Comparison of ENCODE assay signal across 14 cellular contexts in the genomic region with DNA sequence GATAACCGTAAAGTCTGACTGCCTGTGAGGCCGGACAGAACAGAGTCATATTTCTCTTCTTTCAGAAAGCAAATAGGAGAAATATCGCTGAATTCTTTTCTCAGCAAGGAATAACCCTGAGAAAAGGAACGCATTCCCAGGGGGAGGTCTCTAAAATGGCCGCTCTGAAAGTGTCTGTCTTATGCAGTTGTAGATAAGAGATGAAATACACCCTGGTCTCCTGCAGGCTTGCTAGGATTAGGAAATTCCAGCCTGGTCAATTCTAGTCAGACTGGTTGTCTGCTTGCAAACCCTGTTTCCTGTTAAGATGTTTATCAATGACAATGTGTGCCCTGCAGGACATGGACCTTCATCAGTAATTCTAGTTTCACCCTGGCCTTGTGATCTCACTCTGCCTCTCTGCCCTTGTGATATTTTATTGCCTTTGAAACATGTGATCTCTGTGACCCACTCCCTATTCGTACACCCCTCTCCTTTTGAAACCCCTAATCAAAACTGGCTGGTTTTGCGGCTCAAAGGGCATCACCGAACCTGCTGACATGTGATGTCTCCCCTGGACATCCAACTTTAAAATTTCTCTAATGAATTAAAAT.
"Had no signal": no experiment of that assay in that cellular context is flagged by ENCODE, and none has a peak within 500 bp of the region (broad histone marks: within the 10 kb centered on the region; RNA-seq: fewer than 3 reads in every experiment).

No MANE protein-coding gene starts in this region.

- H3K36me3 ChIP-seq: adrenal gland, cardiac muscle cell, esophagus muscularis mucosa, thoracic aorta had no signal

- H3K27ac ChIP-seq: adrenal gland, cardiac muscle cell, esophagus muscularis mucosa, thoracic aorta had no signal

- H3K27ac Mint-ChIP-seq: activated CD8-positive, alpha-beta memory T cell treated with anti-CD3 and anti-CD28 coated beads, Interleukin-2, amount 10 ng/mL, durations not matched to agents 7 days and 5 days; activated naive CD4-positive, alpha-beta T cell treated with anti-CD3 and anti-CD28 coated beads, Interleukin-2, amount 10 ng/mL, durations not matched to agents 7 days and 5 days; natural killer cell treated with Interleukin-12 subunit alpha and Interleukin-12 subunit beta and Interleukin-15 and Interleukin-18, amount 100 ng/mL, for 72 hours; stimulated activated effector memory CD8-positive, alpha-beta T cell treated with anti-CD3 and anti-CD28 coated beads, Interleukin-12 subunit alpha, Interleukin-12 subunit beta, amount 100 ng/mL, for 72 hours; T-helper 2 cell treated with Interferon-gamma antibody and Interleukin-4, amounts not matched to agents 5 μg/mL and 100 μg/mL, for 36 hours had no signal

- H3K27me3 ChIP-seq: adrenal gland, cardiac muscle cell, esophagus muscularis mucosa had no signal

- H3K9me3 ChIP-seq: adrenal gland, thoracic aorta had no signal

- H3K4me3 Mint-ChIP-seq: activated CD8-positive, alpha-beta memory T cell treated with anti-CD3 and anti-CD28 coated beads, Interleukin-2, amount 10 ng/mL, durations not matched to agents 7 days and 5 days; activated naive CD4-positive, alpha-beta T cell treated with anti-CD3 and anti-CD28 coated beads, Interleukin-2, amount 10 ng/mL, durations not matched to agents 7 days and 5 days; natural killer cell treated with Interleukin-12 subunit alpha and Interleukin-12 subunit beta and Interleukin-15 and Interleukin-18, amount 100 ng/mL, for 72 hours; stimulated activated effector memory CD8-positive, alpha-beta T cell treated with anti-CD3 and anti-CD28 coated beads, Interleukin-12 subunit alpha, Interleukin-12 subunit beta, amount 100 ng/mL, for 72 hours; T-helper 2 cell treated with Interferon-gamma antibody and Interleukin-4, amounts not matched to agents 5 μg/mL and 100 μg/mL, for 36 hours had no signal

- H3K4me1 ChIP-seq: adrenal gland, esophagus muscularis mucosa had no signal

- H3K4me3 ChIP-seq: adrenal gland, cardiac muscle cell, esophagus muscularis mucosa, thoracic aorta had no signal

- ATAC-seq: activated CD8-positive, alpha-beta memory T cell treated with anti-CD3 and anti-CD28 coated beads, Interleukin-2, amount 10 ng/mL, durations not matched to agents 7 days and 5 days; natural killer cell treated with Interleukin-12 subunit alpha and Interleukin-12 subunit beta and Interleukin-15 and Interleukin-18, amount 100 ng/mL, for 72 hours; stimulated activated effector memory CD8-positive, alpha-beta T cell treated with anti-CD3 and anti-CD28 coated beads, Interleukin-12 subunit alpha, Interleukin-12 subunit beta, amount 100 ng/mL, for 72 hours had no signal

- H3K27me3 Mint-ChIP-seq: activated CD8-positive, alpha-beta memory T cell treated with anti-CD3 and anti-CD28 coated beads, Interleukin-2, amount 10 ng/mL, durations not matched to agents 7 days and 5 days; activated naive CD4-positive, alpha-beta T cell treated with anti-CD3 and anti-CD28 coated beads, Interleukin-2, amount 10 ng/mL, durations not matched to agents 7 days and 5 days; natural killer cell treated with Interleukin-12 subunit alpha and Interleukin-12 subunit beta and Interleukin-15 and Interleukin-18, amount 100 ng/mL, for 72 hours had no signal

- H3K36me3 Mint-ChIP-seq: activated CD8-positive, alpha-beta memory T cell treated with anti-CD3 and anti-CD28 coated beads, Interleukin-2, amount 10 ng/mL, durations not matched to agents 7 days and 5 days; activated naive CD4-positive, alpha-beta T cell treated with anti-CD3 and anti-CD28 coated beads, Interleukin-2, amount 10 ng/mL, durations not matched to agents 7 days and 5 days; natural killer cell treated with Interleukin-12 subunit alpha and Interleukin-12 subunit beta and Interleukin-15 and Interleukin-18, amount 100 ng/mL, for 72 hours; stimulated activated effector memory CD8-positive, alpha-beta T cell treated with anti-CD3 and anti-CD28 coated beads, Interleukin-12 subunit alpha, Interleukin-12 subunit beta, amount 100 ng/mL, for 72 hours had no signal

- H3K4me1 Mint-ChIP-seq: activated CD8-positive, alpha-beta memory T cell treated with anti-CD3 and anti-CD28 coated beads, Interleukin-2, amount 10 ng/mL, durations not matched to agents 7 days and 5 days; activated naive CD4-positive, alpha-beta T cell treated with anti-CD3 and anti-CD28 coated beads, Interleukin-2, amount 10 ng/mL, durations not matched to agents 7 days and 5 days; stimulated activated effector memory CD8-positive, alpha-beta T cell treated with anti-CD3 and anti-CD28 coated beads, Interleukin-12 subunit alpha, Interleukin-12 subunit beta, amount 100 ng/mL, for 72 hours had no signal

- DNase-seq: activated CD4-positive, alpha-beta T cell treated with anti-CD3 and anti-CD28 coated beads, Interleukin-2, amount 50 U/mL, for 4 hours; activated CD4-positive, CD25-positive, alpha-beta regulatory T cell treated with anti-CD3 and anti-CD28 coated beads, Interleukin-2, amount 50 U/mL, for 72 hours; activated CD8-positive, alpha-beta memory T cell treated with anti-CD3 and anti-CD28 coated beads, Interleukin-2, amount 10 ng/mL, durations not matched to agents 7 days and 5 days; activated naive CD4-positive, alpha-beta T cell treated with anti-CD3 and anti-CD28 coated beads, Interleukin-2, amount 10 ng/mL, durations not matched to agents 7 days and 5 days; activated T-cell treated with anti-CD3 and anti-CD28 coated beads, Interleukin-2, amount 50 U/mL, for 1 hour; adrenal gland; hippocampal formation; nucleus accumbens had no signal
